ENCODE assay signal across 8 cellular contexts in the genomic region with DNA sequence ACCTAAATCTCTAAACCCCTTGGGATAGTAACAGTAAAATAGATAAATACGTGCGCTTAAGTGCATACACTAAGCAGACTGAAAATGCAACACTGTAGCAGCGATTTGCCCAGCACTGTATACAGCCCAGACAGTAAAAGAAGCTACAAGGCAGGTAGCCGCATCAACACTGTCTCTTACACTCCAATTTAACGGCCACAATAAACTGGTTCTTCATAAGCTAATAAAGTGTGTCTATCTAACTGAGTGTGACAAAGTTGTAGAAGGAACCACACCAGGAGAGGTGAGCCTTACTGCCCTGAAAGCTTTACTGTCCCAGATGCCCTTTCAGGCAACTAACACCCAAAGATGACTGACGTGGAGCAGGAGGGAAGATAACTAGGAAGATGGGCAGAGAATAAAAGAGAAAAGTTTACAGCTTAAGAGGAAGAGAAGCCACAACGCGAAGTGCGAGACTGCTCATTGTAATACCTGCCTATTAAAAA. TPM values are rescaled to one million over a fixed set of nuclear protein-coding genes. Genes with fewer than 3 reads are reported as not detected.
DNase-seq lines count a peak whose midpoint lies in the region; ATAC-seq and TF ChIP-seq lines count a peak whose summit lies in the region.

No MANE protein-coding gene starts in this region.

- H3K9me3 Mint-ChIP-seq in CD8-positive, alpha-beta memory T cell = no peaks in the 10 kb centered on the region
- H3K9me3 Mint-ChIP-seq in neural crest cell = no peaks in the 10 kb centered on the region

- peaks cover 12% of the 10 kb centered on the region for H3K9me1 ChIP-seq in IMR-90 (ENCODE audit: insufficient read depth, low read length)

- intact Hi-C loops in IMR-90 (cut with micrococcal nuclease) (no loop called here), dorsolateral prefrontal cortex (cut with DNase I) (no loop called here)

- H3K56ac ChIP-seq in IMR-90 (ENCODE audit: extremely low read depth, insufficient read depth, low read length) = peak overlapping the region; percentile 85

- peak overlapping the region; percentile 97 for H3K27ac ChIP-seq in CD8-positive, alpha-beta memory T cell (ENCODE audit: low read depth, low read length)
- H3K27ac ChIP-seq in IMR-90 (ENCODE audit: insufficient read depth, low read length) = peak overlapping the region; percentile 90
- peak overlapping the region in 24 of 59 donors; percentile 14 to 99 (median 97) for H3K27ac ChIP-seq in dorsolateral prefrontal cortex

- H3K14ac ChIP-seq in IMR-90 (replicated peaks; ENCODE audit: low read depth, low read length) = peak overlapping the region; percentile 94

- peak overlapping the region; percentile 96 to 100 (median 98) for H3K27ac Mint-ChIP-seq in CD8-positive, alpha-beta memory T cell
- peak overlapping the region; percentile 0 for H3K27ac Mint-ChIP-seq in neural crest cell (ENCODE audit: unreplicated experiment)

- peaks cover 0 to 23% (median 9%) of the 10 kb centered on the region in 3 donors for H3K36me3 Mint-ChIP-seq in CD8-positive, alpha-beta memory T cell
- no peaks in the 10 kb centered on the region for H3K36me3 Mint-ChIP-seq in neural crest cell (ENCODE audit: low read depth)

- H3K4ac ChIP-seq in IMR-90 (ENCODE audit: low read depth, low read length) = peak overlapping the region; percentile 78

- H3K4me3 Mint-ChIP-seq in CD8-positive, alpha-beta memory T cell = peak overlapping the region; percentile 96 to 99 (median 99)
- peak overlapping the region; percentile 92 for H3K4me3 Mint-ChIP-seq in neural crest cell

- peaks cover 40 to 55% (median 54%) of the 10 kb centered on the region in 3 donors for H3K4me1 Mint-ChIP-seq in CD8-positive, alpha-beta memory T cell
- peaks cover 17% of the 10 kb centered on the region for H3K4me1 Mint-ChIP-seq in neural crest cell

- peaks cover 9 to 39% of the 10 kb centered on the region in 2 experiments; a peak in 3 of 4 replicates for H3K79me1 ChIP-seq in IMR-90 (ENCODE audit: low read depth in 1 of 2, low read length in 2 of 2)

- BruUV-seq in IMR-90 (replicated peaks; lab: Mats Ljungman, UMichigan) = no TSS peak

- H2BK5ac ChIP-seq in IMR-90 (ENCODE audit: low read depth, low read length, poor library complexity, severe bottlenecking) = peak overlapping the region; percentile 89

- H4K91ac ChIP-seq in IMR-90 (ENCODE audit: insufficient read depth, low read depth, low read length) = peak overlapping the region; percentile 86

- H3K18ac ChIP-seq in IMR-90 (ENCODE audit: low read depth, low read length) = peak overlapping the region; percentile 45; the same call in 1 of the 2 replicates

- H2BK20ac ChIP-seq in IMR-90 (ENCODE audit: low read depth, low read length) = no peak overlapping the region

- TF ChIP-seq CTCF in IMR-90 (conservative IDR thresholded peaks at IDR 0.05; ENCODE audit: low read depth, low read length) (no peak), dorsolateral prefrontal cortex (IDR thresholded peaks at IDR 0.05 in 54 of 56, conservative IDR thresholded peaks at IDR 0.05 in 2 of 56; ENCODE audit: low read depth in 1 of 56, partially characterized antibody in 56 of 56) (no peak), neural crest cell (conservative IDR thresholded peaks at IDR 0.05) (no peak)

- H3K36me3 ChIP-seq in CD8-positive, alpha-beta memory T cell (ENCODE audit: insufficient read depth, low read length) = no peaks in the 10 kb centered on the region
- no peaks in the 10 kb centered on the region for H3K36me3 ChIP-seq in IMR-90 (ENCODE audit: control insufficient read depth, insufficient read depth, low read length)

- H3K4me1 ChIP-seq in CD8-positive, alpha-beta memory T cell (ENCODE audit: insufficient read depth, low read length) = peaks cover 27% of the 10 kb centered on the region
- H3K4me1 ChIP-seq in IMR-90 (ENCODE audit: control insufficient read depth, insufficient read depth, low read length) = peaks cover 11% of the 10 kb centered on the region

- peak overlapping the region; percentile 94 for H3K9ac ChIP-seq in IMR-90 (ENCODE audit: low read depth, low read length)

- H3K4me3 ChIP-seq in CD8-positive, alpha-beta memory T cell (ENCODE audit: low read length) = peak overlapping the region; percentile 81
- H3K4me3 ChIP-seq in IMR-90 (ENCODE audit: insufficient read depth, low read depth, low read length) (peak overlapping the region; percentile 69), dorsolateral prefrontal cortex (peak overlapping the region; percentile 60 to 96 (median 87))

- no CpG with 5 or more reads among the region's 9 CpGs for WGBS in IMR-90 (ENCODE audit: extremely low coverage in 2 of 2, insufficient read length in 1 of 2), 2 experiments

- no peak for TF ChIP-seq POLR2A in IMR-90 (IDR thresholded peaks at IDR 0.05; ENCODE audit: low read depth, low read length)

- no peaks in the 10 kb centered on the region for H3K27me3 ChIP-seq in CD8-positive, alpha-beta memory T cell (ENCODE audit: insufficient read depth, low read length, poor library complexity, severe bottlenecking)
- H3K27me3 ChIP-seq in IMR-90 (ENCODE audit: control insufficient read depth, insufficient read depth, low read length) (no peaks in the 10 kb centered on the region), dorsolateral prefrontal cortex (no peaks in the 10 kb centered on the region)

- no peak for DNase-seq in CD8-positive, alpha-beta memory T cell
- DNase-seq in IMR-90 (no peak), dorsolateral prefrontal cortex (no peak), neural crest cell (ENCODE audit: low read depth, low spot score) (no peak), OCI-M2 (lab: John Stamatoyannopoulos, UW; ENCODE audit: unreplicated experiment) (no peak), NCI-H2081 (lab: John Stamatoyannopoulos, UW) (no peak)
- DNase-seq in stimulated activated CD4-positive, alpha-beta T cell treated with anti-CD3 and anti-CD28 coated beads, Interleukin-1b, Interleukin-23, amount 100 ng/mL, for 48 hours = no peak

- H3K9me3 ChIP-seq in CD8-positive, alpha-beta memory T cell (ENCODE audit: low read length) = no peaks in the 10 kb centered on the region
- H3K9me3 ChIP-seq in IMR-90 (ENCODE audit: control insufficient read depth, insufficient read depth, low read length) = no peaks in the 10 kb centered on the region

- H4K8ac ChIP-seq in IMR-90 (ENCODE audit: low read depth in 2 of 2, low read length in 2 of 2) = peak overlapping the region; percentile 3 to 83

- TF ChIP-seq RAD21 in IMR-90 (IDR thresholded peaks at IDR 0.05; ENCODE audit: low read length) = no peak

- in situ Hi-C loops in IMR-90 (cut with MboI; ENCODE audit: low sequenced_read_pairs) = no loop called here

- peak overlapping the region; percentile 88 for H3K23ac ChIP-seq in IMR-90 (ENCODE audit: low read depth, low read length)

- dilution Hi-C loops in IMR-90 (cut with HindIII; ENCODE audit: low sequenced_read_pairs, unreplicated experiment) = no loop called here

- peaks cover 11% of the 10 kb centered on the region; the same call in 1 of the 2 replicates for H4K20me1 ChIP-seq in IMR-90 (ENCODE audit: insufficient read depth, low read length)

- peak overlapping the region; percentile 72; the same call in 1 of the 3 replicates for H2BK15ac ChIP-seq in IMR-90 (ENCODE audit: low read depth, low read length)

- POLR2A ChIA-PET in CD8-positive, alpha-beta memory T cell (lab: Charles Lee) = interaction anchor here (0.7 to 3.1 kb wide), 3 partner anchors 17 to 76 kb away, joined by 3 to 27 read pairs (median 7); partner anchors contain the start of gene KIAA0513
- POLR2A ChIA-PET in IMR-90 (lab: Charles Lee; ENCODE audit: unreplicated experiment) = interaction anchor here (0.9 kb wide), 1 partner anchor 16 kb away, joined by 3 read pairs; no protein-coding TSS in a partner anchor

- H2AFZ ChIP-seq in IMR-90 (replicated peaks; ENCODE audit: low read length, poor library complexity) = no peak overlapping the region

- ATAC-seq in IMR-90 (ENCODE audit: low read depth) = no peak
- no peak for ATAC-seq in GM18870 (IDR thresholded peaks at IDR 0.05; ENCODE audit: unreplicated experiment)

- H2AK5ac ChIP-seq in IMR-90 (ENCODE audit: low read depth, low read length) = peak overlapping the region; percentile 51

- H2BK120ac ChIP-seq in IMR-90 (ENCODE audit: low read depth, low read length) = peak overlapping the region; percentile 47; the same call in 1 of the 2 replicates

- H3K4me2 ChIP-seq in IMR-90 (ENCODE audit: low read depth, low read length) = peak overlapping the region; percentile 99

- H2AK9ac ChIP-seq in IMR-90 (replicated peaks; ENCODE audit: low read depth, low read length, poor library complexity) = peak overlapping the region; percentile 99

- CTCF ChIA-PET in CD8-positive, alpha-beta memory T cell (lab: Charles Lee) = interaction anchor here (4.7 to 7.0 kb wide), 2 partner anchors 17 to 76 kb away, joined by 24 to 41 read pairs; partner anchors contain the start of gene KIAA0513
- CTCF ChIA-PET in IMR-90 (lab: Yijun Ruan, JAX) = interaction anchor here (1.1 kb wide), 1 partner anchor 39 kb away, joined by 3 read pairs; no protein-coding TSS in a partner anchor

- H4K5ac ChIP-seq in IMR-90 (ENCODE audit: low read depth, low read length) = peak overlapping the region; percentile 76

- peaks cover 0 to 7% of the 10 kb centered on the region in 2 donors for H3K27me3 Mint-ChIP-seq in CD8-positive, alpha-beta memory T cell
- H3K27me3 Mint-ChIP-seq in neural crest cell (ENCODE audit: low read depth) = peaks cover 4% of the 10 kb centered on the region

TF ChIP-seq in IMR-90, 13 proteins besides CTCF, POLR2A, EP300 and RAD21 (continues in another document):
- no peak for TF ChIP-seq BHLHE40 (IDR thresholded peaks at IDR 0.05; ENCODE audit: low read depth, low read length)

RNA-seq across cellular contexts. Expression of gene ZDHHC7, which starts 0.8 kb away (rescaled TPM):
- 10 to 100 TPM; 31.6 to 32.6 TPM for total RNA-seq in CD8-positive, alpha-beta memory T cell
- 45.7 TPM for polyA plus RNA-seq in CD8-positive, alpha-beta memory T cell
- total RNA-seq in IMR-90 (2012; rRNA removed) (80.1 and 81.1 TPM in 2 replicates), dorsolateral prefrontal cortex (10 to 100 TPM; 22.0 to 43.5 (median 31.1) TPM), neural crest cell (39.5 and 40.0 TPM in 2 replicates)
- 97.1 and 104 TPM in 2 replicates for polyA plus RNA-seq in IMR-90 (2012; rRNA removed)
- polyA plus RNA-seq in IMR-90 (2012; cell fraction: cytosol; rRNA removed) = 86.7 and 88.8 TPM in 2 replicates
- polyA plus RNA-seq in IMR-90 (2012; cell fraction: nucleus; rRNA removed; ENCODE audit: low replicate concordance) = 63.2 and 114 TPM in 2 replicates

RNA-seq across cellular contexts. Expression of gene KIAA0513, which starts 17.1 kb away (rescaled TPM):
- 10 to 100 TPM; 13.2 to 13.5 TPM for total RNA-seq in CD8-positive, alpha-beta memory T cell
- polyA plus RNA-seq in CD8-positive, alpha-beta memory T cell = 7.2 TPM
- 9.5 and 10.3 TPM in 2 replicates for total RNA-seq in IMR-90 (2012; rRNA removed)
- polyA plus RNA-seq in IMR-90 (2012; rRNA removed) = 9.5 and 11.4 TPM in 2 replicates
- polyA plus RNA-seq in IMR-90 (2012; cell fraction: cytosol; rRNA removed) = 5.7 and 7.2 TPM in 2 replicates
- 10.8 and 15.5 TPM in 2 replicates for polyA plus RNA-seq in IMR-90 (2012; cell fraction: nucleus; rRNA removed; ENCODE audit: low replicate concordance)
- total RNA-seq in dorsolateral prefrontal cortex = 100 to 1,000 TPM in 119 of 120 experiments, 10 to 100 TPM in 1; 72.3 to 269 (median 208) TPM
- 10.3 TPM in 2 replicates for total RNA-seq in neural crest cell
